Comparison of ENCODE assay signal across 15 cellular contexts in genomic region chr3:56680054-56680453, GRCh38. TPM values are rescaled to one million over a fixed set of nuclear protein-coding genes. Genes with fewer than 3 reads are reported as not detected.
DNase-seq lines count a peak whose midpoint lies in the region; ATAC-seq, FAIRE-seq and TF ChIP-seq lines count a peak whose summit lies in the region.
"Had no signal": no experiment of that assay in that cellular context is flagged by ENCODE, and none has a peak within 500 bp of the region (broad histone marks: within the 10 kb centered on the region; RNA-seq: fewer than 3 reads in every experiment).

No MANE protein-coding gene starts in this region.

- H3K9me3 ChIP-seq in CD8-positive, alpha-beta T cell (ENCODE audit: low read length): no peaks in the 10 kb centered on the region
- H3K9me3 ChIP-seq in hepatocyte (ENCODE audit: low read depth) (peaks cover 4% of the 10 kb centered on the region), T-helper 17 cell (ENCODE audit: control insufficient read depth, low read length, poor library complexity, severe bottlenecking) (no peaks in the 10 kb centered on the region)
- H3K9me3 ChIP-seq: psoas muscle, suprapubic skin had no signal

- CTCF ChIA-PET in CD8-positive, alpha-beta T cell (lab: Charles Lee): interaction anchor here (1.3 kb wide), 1 partner anchor 123 kb away, joined by 5 read pairs; the partner anchor contains the start of gene CCDC66
- CTCF ChIA-PET in T-cell (lab: Charles Lee): interaction anchor here in 1 of 2 donors (1.2 to 1.6 kb wide), 3 partner anchors 76 to 122 kb away, joined by 3 to 4 read pairs (median 4); partner anchors contain the start of gene ARHGEF3

- peaks cover 72% of the 10 kb centered on the region for H3K79me2 ChIP-seq in hepatocyte

- no peaks in the 10 kb centered on the region for H3K27me3 ChIP-seq in CD8-positive, alpha-beta T cell (ENCODE audit: insufficient read depth, low read length)
- H3K27me3 ChIP-seq in hepatocyte: no peaks in the 10 kb centered on the region
- H3K27me3 ChIP-seq: suprapubic skin had no signal

- peaks cover 3% of the 10 kb centered on the region for H4K20me1 ChIP-seq in hepatocyte (ENCODE audit: insufficient read depth, poor library complexity, severe bottlenecking)

- POLR2A ChIA-PET in CD8-positive, alpha-beta T cell (lab: Charles Lee): interaction anchor here (0.6 to 1.2 kb wide), 3 partner anchors 13 to 16 kb away, joined by 3 read pairs; no protein-coding TSS in a partner anchor
- POLR2A ChIA-PET in T-cell (lab: Charles Lee): interaction anchor here in 1 of 2 donors (1.1 kb wide), 1 partner anchor 14 kb away, joined by 3 read pairs; no protein-coding TSS in a partner anchor

- no peak overlapping the region for H3K27ac ChIP-seq in CD8-positive, alpha-beta T cell (ENCODE audit: low read depth, low read length)
- no peak overlapping the region for H3K27ac ChIP-seq in hepatocyte
- H3K27ac ChIP-seq: psoas muscle, suprapubic skin had no signal

- H3K9me3 Mint-ChIP-seq in CD8-positive, alpha-beta T cell: no peaks in the 10 kb centered on the region
- no peaks in the 10 kb centered on the region for H3K9me3 Mint-ChIP-seq in T-cell

- H3K4me2 ChIP-seq in hepatocyte: peak overlapping the region; percentile 82

- H3K36me3 Mint-ChIP-seq in CD8-positive, alpha-beta T cell: peaks cover 26% of the 10 kb centered on the region
- H3K36me3 Mint-ChIP-seq in T-cell (peaks cover 26% of the 10 kb centered on the region), T-helper 17 cell (ENCODE audit: low read depth) (no peaks in the 10 kb centered on the region)

- no peak for TF ChIP-seq CTCF in CD8-positive, alpha-beta T cell (IDR thresholded peaks at IDR 0.05)
- TF ChIP-seq CTCF in hepatocyte (IDR thresholded peaks at IDR 0.05; ENCODE audit: poor library complexity): no peak

- FAIRE-seq in GM18507 (lab: Jason Lieb, UNC): peak; percentile 49

- no peaks in the 10 kb centered on the region for H3K27me3 Mint-ChIP-seq in CD8-positive, alpha-beta T cell (ENCODE audit: low read depth)
- no peaks in the 10 kb centered on the region for H3K27me3 Mint-ChIP-seq in T-cell
- no peaks in the 10 kb centered on the region for H3K27me3 Mint-ChIP-seq in T-helper 17 cell
- H3K27me3 Mint-ChIP-seq: activated CD4-positive, alpha-beta T cell treated with anti-CD3 and anti-CD28 coated beads, Interleukin-2, amount 10 ng/mL, durations not matched to agents 7 days and 5 days had no signal

- intact Hi-C loops in CD8-positive, alpha-beta T cell (cut with DNase I, micrococcal nuclease): loop anchor here (5.0 to 10.0 kb wide), 4 partner anchors 33 to 1327 kb away; partner anchors contain the start of genes FLNB (in 1 of the 2) and PDE12 (in 1 of the 2)

- peak overlapping the region; percentile 43 for H3K4me3 Mint-ChIP-seq in CD8-positive, alpha-beta T cell
- H3K4me3 Mint-ChIP-seq in T-cell (peak overlapping the region in 2 of 3 donors; percentile 13 to 39), T-helper 17 cell (no peak overlapping the region)

- H3K9me2 ChIP-seq in hepatocyte (replicated peaks; ENCODE audit: insufficient read depth): no peaks in the 10 kb centered on the region

- H3K4me3 ChIP-seq in CD8-positive, alpha-beta T cell (ENCODE audit: low read depth, low read length): no peak overlapping the region
- no peak overlapping the region for H3K4me3 ChIP-seq in hepatocyte
- H3K4me3 ChIP-seq: psoas muscle, suprapubic skin had no signal

- no peak overlapping the region for H3K27ac Mint-ChIP-seq in CD8-positive, alpha-beta T cell
- H3K27ac Mint-ChIP-seq in T-cell: no peak overlapping the region
- H3K27ac Mint-ChIP-seq in T-helper 17 cell: no peak overlapping the region
- H3K27ac Mint-ChIP-seq: activated CD4-positive, alpha-beta T cell treated with anti-CD3 and anti-CD28 coated beads, Interleukin-2, amount 10 ng/mL, durations not matched to agents 7 days and 5 days had no signal

- peaks cover 56% of the 10 kb centered on the region for H3K4me1 ChIP-seq in CD8-positive, alpha-beta T cell (ENCODE audit: insufficient read depth, low read length)
- H3K4me1 ChIP-seq in hepatocyte (ENCODE audit: insufficient read depth): peaks cover 3% of the 10 kb centered on the region

- peaks cover 55% of the 10 kb centered on the region for H3K4me1 Mint-ChIP-seq in CD8-positive, alpha-beta T cell (ENCODE audit: low read depth)
- H3K4me1 Mint-ChIP-seq in T-cell (peaks cover 67 to 72% (median 68%) of the 10 kb centered on the region in 3 donors), T-helper 17 cell (peaks cover 29% of the 10 kb centered on the region)

- H2AFZ ChIP-seq in hepatocyte: no peak overlapping the region

- no peak for ATAC-seq in CD8-positive, alpha-beta T cell
- ATAC-seq in T-cell (replicated peaks in 1 of 4) (no peak), T-helper 17 cell (no peak), GM19328 (IDR thresholded peaks at IDR 0.05; ENCODE audit: unreplicated experiment) (no peak)
- ATAC-seq: psoas muscle had no signal

- H3K36me3 ChIP-seq in CD8-positive, alpha-beta T cell (ENCODE audit: insufficient read depth, low read length): no peaks in the 10 kb centered on the region
- no peaks in the 10 kb centered on the region for H3K36me3 ChIP-seq in hepatocyte (replicated peaks; ENCODE audit: insufficient read depth, low read depth)
- H3K36me3 ChIP-seq: suprapubic skin had no signal

- DNase-seq in CD8-positive, alpha-beta T cell: no peak
- no peak for DNase-seq in GM18507 (ENCODE audit: extremely low spot score, insufficient read length, low read depth)
- DNase-seq in T-cell: no peak
- no peak for DNase-seq in hepatocyte (ENCODE audit: low spot score)
- no peak for DNase-seq in T-helper 9 cell
- no peak for DNase-seq in NCI-H2196 (lab: John Stamatoyannopoulos, UW; ENCODE audit: unreplicated experiment)
- DNase-seq in T-helper 17 cell: no peak
- DNase-seq: activated CD4-positive, alpha-beta T cell treated with anti-CD3 and anti-CD28 coated beads, Interleukin-2, amount 10 ng/mL, durations not matched to agents 7 days and 5 days; activated effector memory CD4-positive, alpha-beta T cell treated with anti-CD3 and anti-CD28 coated beads, Interleukin-2, amount 50 U/mL, for 16 hours; MM.1S; NCI-H2081; NCI-H774; psoas muscle had no signal

RNA-seq across cellular contexts. Expression of gene TASOR, which starts 3.0 kb away (rescaled TPM):
- 10 to 100 TPM; 31.1 to 41.5 TPM for total RNA-seq in CD8-positive, alpha-beta T cell
- 10 to 100 TPM; 69.5 to 81.7 (median 75.8) TPM for total RNA-seq in T-cell
- 62.3 and 64.0 TPM in 2 replicates for total RNA-seq in hepatocyte
- polyA plus RNA-seq in hepatocyte: 9.3 and 14.2 TPM in 2 replicates
- total RNA-seq in T-helper 17 cell: 10 to 100 TPM; 57.3 TPM
